In genomic region chr5:2019716-2020115, GRCh38 we compare ENCODE assay signal across 32 cellular contexts.
"Had no signal": no experiment of that assay in that cellular context is flagged by ENCODE, and none has a peak within 500 bp of the region (broad histone marks: within the 10 kb centered on the region; RNA-seq: fewer than 3 reads in every experiment).

No MANE protein-coding gene starts in this region.

- H3K9me3 Mint-ChIP-seq: activated CD8-positive, alpha-beta T cell treated with anti-CD3 and anti-CD28 coated beads for 36 hours; activated naive CD4-positive, alpha-beta T cell treated with anti-CD3 and anti-CD28 coated beads, Interleukin-2, amount 10 ng/mL, durations not matched to agents 7 days and 5 days; activated naive CD4-positive, alpha-beta T cell treated with anti-CD3 and anti-CD28 coated beads, Interleukin-2, amount 50 U/mL, for 72 hours; activated naive CD8-positive, alpha-beta T cell treated with anti-CD3 and anti-CD28 coated beads, Interleukin-2, amount 10 ng/mL, durations not matched to agents 7 days and 5 days; activated T-cell treated with anti-CD3 and anti-CD28 coated beads, Interleukin-2, amount 50 U/mL, for 24 hours; activated T-cell treated with anti-CD3 and anti-CD28 coated beads, Interleukin-2, amount 50 U/mL, for 72 hours; central memory CD8-positive, alpha-beta T cell; dendritic cell treated with granulocyte-macrophage colony-stimulating factor and Interleukin-4, amounts not matched to agents 40 ng/mL and 50 ng/mL, for 4 days; effector memory CD8-positive, alpha-beta T cell; T-helper 2 cell treated with Interferon-gamma antibody and Interleukin-4, amounts not matched to agents 5 μg/mL and 100 μg/mL, for 36 hours had no signal

- H3K36me3 ChIP-seq: brain microvascular endothelial cell, esophagus squamous epithelium, gastroesophageal sphincter had no signal

- H3K4me3 ChIP-seq: coronary artery, dorsolateral prefrontal cortex, esophagus squamous epithelium, gastroesophageal sphincter had no signal

- H3K4me3 Mint-ChIP-seq: activated CD8-positive, alpha-beta T cell treated with anti-CD3 and anti-CD28 coated beads for 36 hours; activated naive CD4-positive, alpha-beta T cell treated with anti-CD3 and anti-CD28 coated beads, Interleukin-2, amount 10 ng/mL, durations not matched to agents 7 days and 5 days; activated naive CD8-positive, alpha-beta T cell treated with anti-CD3 and anti-CD28 coated beads, Interleukin-2, amount 10 ng/mL, durations not matched to agents 7 days and 5 days; activated T-cell treated with anti-CD3 and anti-CD28 coated beads, Interleukin-2, amount 50 U/mL, for 24 hours; activated T-cell treated with anti-CD3 and anti-CD28 coated beads, Interleukin-2, amount 50 U/mL, for 72 hours; central memory CD8-positive, alpha-beta T cell; dendritic cell treated with granulocyte-macrophage colony-stimulating factor and Interleukin-4, amounts not matched to agents 40 ng/mL and 50 ng/mL, for 4 days; effector memory CD8-positive, alpha-beta T cell; T-helper 17 cell; T-helper 2 cell treated with Interferon-gamma antibody and Interleukin-4, amounts not matched to agents 5 μg/mL and 100 μg/mL, for 36 hours had no signal

- ATAC-seq: activated CD8-positive, alpha-beta T cell treated with anti-CD3 and anti-CD28 coated beads for 36 hours; activated naive CD4-positive, alpha-beta T cell treated with anti-CD3 and anti-CD28 coated beads, Interleukin-2, amount 50 U/mL, for 72 hours; activated T-cell treated with anti-CD3 and anti-CD28 coated beads, Interleukin-2, amount 50 U/mL, for 72 hours; effector memory CD8-positive, alpha-beta T cell; gastroesophageal sphincter; T-helper 17 cell had no signal

- H3K27ac Mint-ChIP-seq: activated CD8-positive, alpha-beta T cell treated with anti-CD3 and anti-CD28 coated beads for 36 hours; activated naive CD4-positive, alpha-beta T cell treated with anti-CD3 and anti-CD28 coated beads, Interleukin-2, amount 10 ng/mL, durations not matched to agents 7 days and 5 days; activated naive CD4-positive, alpha-beta T cell treated with anti-CD3 and anti-CD28 coated beads, Interleukin-2, amount 50 U/mL, for 72 hours; activated naive CD8-positive, alpha-beta T cell treated with anti-CD3 and anti-CD28 coated beads, Interleukin-2, amount 10 ng/mL, durations not matched to agents 7 days and 5 days; activated T-cell treated with anti-CD3 and anti-CD28 coated beads, Interleukin-2, amount 50 U/mL, for 24 hours; activated T-cell treated with anti-CD3 and anti-CD28 coated beads, Interleukin-2, amount 50 U/mL, for 72 hours; dendritic cell treated with granulocyte-macrophage colony-stimulating factor and Interleukin-4, amounts not matched to agents 40 ng/mL and 50 ng/mL, for 4 days; effector memory CD8-positive, alpha-beta T cell; T-helper 17 cell; T-helper 2 cell treated with Interferon-gamma antibody and Interleukin-4, amounts not matched to agents 5 μg/mL and 100 μg/mL, for 36 hours had no signal

- H3K9me3 ChIP-seq: esophagus squamous epithelium had no signal

- H3K4me1 Mint-ChIP-seq: activated naive CD4-positive, alpha-beta T cell treated with anti-CD3 and anti-CD28 coated beads, Interleukin-2, amount 10 ng/mL, durations not matched to agents 7 days and 5 days; activated naive CD8-positive, alpha-beta T cell treated with anti-CD3 and anti-CD28 coated beads, Interleukin-2, amount 10 ng/mL, durations not matched to agents 7 days and 5 days; central memory CD8-positive, alpha-beta T cell; T-helper 17 cell had no signal

- H3K27me3 ChIP-seq: brain microvascular endothelial cell, esophagus squamous epithelium had no signal

- H3K36me3 Mint-ChIP-seq: activated naive CD4-positive, alpha-beta T cell treated with anti-CD3 and anti-CD28 coated beads, Interleukin-2, amount 10 ng/mL, durations not matched to agents 7 days and 5 days; activated naive CD4-positive, alpha-beta T cell treated with anti-CD3 and anti-CD28 coated beads, Interleukin-2, amount 50 U/mL, for 72 hours; activated naive CD8-positive, alpha-beta T cell treated with anti-CD3 and anti-CD28 coated beads, Interleukin-2, amount 10 ng/mL, durations not matched to agents 7 days and 5 days had no signal

- H3K4me1 ChIP-seq: gastroesophageal sphincter had no signal

- FAIRE-seq: astrocyte, bronchial epithelial cell, endometrium, endothelial cell of umbilical vein had no signal

- H3K27me3 Mint-ChIP-seq: dendritic cell treated with granulocyte-macrophage colony-stimulating factor and Interleukin-4, amounts not matched to agents 40 ng/mL and 50 ng/mL, for 4 days had no signal

- DNase-seq: activated CD4-positive, alpha-beta T cell treated with anti-CD3 and anti-CD28 coated beads for 48 hours; activated CD4-positive, alpha-beta T cell treated with anti-CD3 and anti-CD28 coated beads, Interleukin-2, amount 50 U/mL, for 1 hour; activated CD4-positive, alpha-beta T cell treated with anti-CD3 and anti-CD28 coated beads, Interleukin-2, amount 50 U/mL, for 48 hours; activated CD8-positive, alpha-beta memory T cell treated with anti-CD3 and anti-CD28 coated beads, Interleukin-2, amount 50 U/mL, for 48 hours; activated CD8-positive, alpha-beta T cell treated with anti-CD3 and anti-CD28 coated beads for 36 hours; activated gamma-delta T cell; activated naive CD4-positive, alpha-beta T cell; activated naive CD4-positive, alpha-beta T cell treated with anti-CD3 and anti-CD28 coated beads, Interleukin-2, amount 10 ng/mL, durations not matched to agents 7 days and 5 days; activated naive CD8-positive, alpha-beta T cell treated with anti-CD3 and anti-CD28 coated beads, Interleukin-2, amount 10 ng/mL, durations not matched to agents 7 days and 5 days; activated T-cell treated with anti-CD3 and anti-CD28 coated beads for 4 hours; activated T-cell treated with anti-CD3 and anti-CD28 coated beads, Interleukin-2, amount 50 U/mL, for 24 hours; activated T-cell treated with anti-CD3 and anti-CD28 coated beads, Interleukin-2, amount 50 U/mL, for 72 hours; anterior cingulate cortex; brain microvascular endothelial cell; dorsolateral prefrontal cortex; effector CD4-positive, alpha-beta T cell; effector memory CD8-positive, alpha-beta T cell; esophagus squamous epithelium; foreskin melanocyte; T-helper 1 cell; T-helper 17 cell; T1000 had no signal
